Comparison of ENCODE assay signal across 22 cellular contexts in the genomic region with DNA sequence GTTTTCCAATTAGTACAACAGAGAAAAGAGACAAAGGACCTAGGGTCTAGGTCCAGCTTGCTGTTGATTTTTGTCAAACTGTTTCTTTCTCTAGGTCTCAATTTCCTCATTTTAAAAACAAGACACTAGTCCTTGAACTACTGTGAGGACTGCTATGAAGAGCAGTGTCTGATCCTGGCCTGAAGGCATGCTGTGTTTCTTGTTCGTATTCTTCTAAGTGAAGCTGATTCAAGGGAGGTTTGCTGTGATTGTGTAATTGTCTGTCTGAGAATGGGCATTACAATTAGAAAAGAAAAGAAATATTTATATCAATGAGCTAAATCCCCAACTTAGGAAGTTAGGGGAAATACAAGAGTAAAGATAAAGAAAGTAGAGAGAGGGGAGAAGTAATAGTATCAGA.
"Had no signal": no experiment of that assay in that cellular context is flagged by ENCODE, and none has a peak within 500 bp of the region (broad histone marks: within the 10 kb centered on the region; RNA-seq: fewer than 3 reads in every experiment).

No MANE protein-coding gene starts in this region.

- H3K27me3 ChIP-seq: right atrium auricular region, suprapubic skin, transverse colon, vagina had no signal

- H3K9me3 ChIP-seq: prostate gland, suprapubic skin, transverse colon, vagina had no signal

- H3K36me3 ChIP-seq: prostate gland, right atrium auricular region, suprapubic skin, transverse colon, vagina had no signal

- H3K27ac ChIP-seq: right atrium auricular region, transverse colon, vagina had no signal

- H3K4me3 ChIP-seq: lung, prostate gland, right atrium auricular region, skin epidermis, suprapubic skin, transverse colon, vagina had no signal

- DNase-seq: activated CD4-positive, alpha-beta memory T cell treated with anti-CD3 and anti-CD28 coated beads, Interleukin-2, amount 10 ng/mL, durations not matched to agents 7 days and 5 days; activated CD8-positive, alpha-beta memory T cell treated with anti-CD3 and anti-CD28 coated beads, Interleukin-2, amount 10 ng/mL, durations not matched to agents 7 days and 5 days; activated effector memory CD4-positive, alpha-beta T cell treated with Interleukin-2 at 50 U/mL for 16 hours; activated naive CD4-positive, alpha-beta T cell treated with anti-CD3 and anti-CD28 coated beads, Interleukin-2, amount 10 ng/mL, durations not matched to agents 7 days and 5 days; activated T-cell treated with anti-CD3 and anti-CD28 coated beads, Interleukin-2, amount 50 U/mL, for 1 hour; amniotic stem cell; dermis blood vessel endothelial cell; effector memory CD4-positive, alpha-beta T cell; midbrain; nephron progenitor cell; nucleus accumbens; stimulated activated CD4-positive, alpha-beta T cell treated with anti-CD3 and anti-CD28 coated beads, Interleukin-15, amount 100 ng/mL, for 24 hours; stimulated activated CD4-positive, alpha-beta T cell treated with anti-CD3 and anti-CD28 coated beads, Interleukin-2, amount 100 ng/mL, for 48 hours; stimulated activated naive CD8-positive, alpha-beta T cell treated with anti-CD3 and anti-CD28 coated beads, Interleukin-15, amount 100 ng/mL, for 72 hours; T-helper 17 cell; transverse colon had no signal

- H3K27ac Mint-ChIP-seq: activated CD4-positive, alpha-beta memory T cell treated with anti-CD3 and anti-CD28 coated beads, Interleukin-2, amount 10 ng/mL, durations not matched to agents 7 days and 5 days; activated CD8-positive, alpha-beta memory T cell treated with anti-CD3 and anti-CD28 coated beads, Interleukin-2, amount 10 ng/mL, durations not matched to agents 7 days and 5 days; activated naive CD4-positive, alpha-beta T cell treated with anti-CD3 and anti-CD28 coated beads, Interleukin-2, amount 10 ng/mL, durations not matched to agents 7 days and 5 days; T-helper 17 cell had no signal

- H3K4me3 Mint-ChIP-seq: activated CD4-positive, alpha-beta memory T cell treated with anti-CD3 and anti-CD28 coated beads, Interleukin-2, amount 10 ng/mL, durations not matched to agents 7 days and 5 days; activated CD8-positive, alpha-beta memory T cell treated with anti-CD3 and anti-CD28 coated beads, Interleukin-2, amount 10 ng/mL, durations not matched to agents 7 days and 5 days; activated naive CD4-positive, alpha-beta T cell treated with anti-CD3 and anti-CD28 coated beads, Interleukin-2, amount 10 ng/mL, durations not matched to agents 7 days and 5 days; nephron progenitor cell; stimulated activated naive CD8-positive, alpha-beta T cell treated with anti-CD3 and anti-CD28 coated beads, Interleukin-15, amount 100 ng/mL, for 72 hours; T-helper 17 cell had no signal

- H3K27me3 Mint-ChIP-seq: activated CD4-positive, alpha-beta memory T cell treated with anti-CD3 and anti-CD28 coated beads, Interleukin-2, amount 10 ng/mL, durations not matched to agents 7 days and 5 days; stimulated activated naive CD8-positive, alpha-beta T cell treated with anti-CD3 and anti-CD28 coated beads, Interleukin-15, amount 100 ng/mL, for 72 hours; T-helper 17 cell had no signal

- H3K4me1 ChIP-seq: prostate gland, right atrium auricular region had no signal

- ATAC-seq: activated CD8-positive, alpha-beta memory T cell treated with anti-CD3 and anti-CD28 coated beads, Interleukin-2, amount 10 ng/mL, durations not matched to agents 7 days and 5 days; stimulated activated naive CD8-positive, alpha-beta T cell treated with anti-CD3 and anti-CD28 coated beads, Interleukin-15, amount 100 ng/mL, for 72 hours; T-helper 17 cell had no signal
